ENCODE assay signal across 1 cellular context in the genomic region with DNA sequence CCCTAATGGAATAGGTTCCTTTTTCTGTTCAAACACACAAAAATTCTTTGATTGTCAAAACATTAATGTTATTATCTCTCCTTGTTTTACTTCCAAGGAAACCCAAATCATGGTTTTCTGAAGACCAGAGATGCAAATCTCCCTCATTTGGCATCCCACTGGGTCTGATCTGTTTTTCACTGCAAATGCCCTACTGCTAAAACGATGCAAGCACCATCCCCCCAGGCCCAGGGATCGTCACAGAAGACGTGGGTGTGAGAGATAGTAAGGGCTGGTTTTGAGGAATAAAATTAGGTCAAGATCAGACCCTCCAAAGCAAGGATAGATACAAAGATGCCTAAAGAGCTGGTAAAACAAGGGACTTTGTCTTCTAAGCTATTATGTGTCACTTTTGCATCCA.
TF ChIP-seq lines count a peak whose summit lies in the region.

No MANE protein-coding gene starts in this region.

TF ChIP-seq in H1, 55 proteins besides CTCF, POLR2A, EP300 and RAD21 (continued from another document):
- no peak for TF ChIP-seq CTBP2 (IDR thresholded peaks at IDR 0.05; ENCODE audit: borderline replicate concordance, insufficient read depth, insufficient read length, low read length)
- no peak for TF ChIP-seq ZNF274 (IDR thresholded peaks at IDR 0.05; ENCODE audit: borderline replicate concordance, extremely low read depth, low read length)
- TF ChIP-seq, protein P1, sequence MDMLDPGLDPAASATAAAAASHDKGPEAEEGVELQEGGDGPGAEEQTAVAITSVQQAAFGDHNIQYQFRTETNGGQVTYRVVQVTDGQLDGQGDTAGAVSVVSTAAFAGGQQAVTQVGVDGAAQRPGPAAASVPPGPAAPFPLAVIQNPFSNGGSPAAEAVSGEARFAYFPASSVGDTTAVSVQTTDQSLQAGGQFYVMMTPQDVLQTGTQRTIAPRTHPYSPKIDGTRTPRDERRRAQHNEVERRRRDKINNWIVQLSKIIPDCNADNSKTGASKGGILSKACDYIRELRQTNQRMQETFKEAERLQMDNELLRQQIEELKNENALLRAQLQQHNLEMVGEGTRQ (IDR thresholded peaks at IDR 0.05; ENCODE audit: low read length): no peak
- TF ChIP-seq SAP30 (IDR thresholded peaks at IDR 0.05; ENCODE audit: insufficient read depth, insufficient replicate concordance, low read length): no peak
- TF ChIP-seq SIX5 (IDR thresholded peaks at IDR 0.05; ENCODE audit: low read depth, low read length): no peak
TF ChIP-seq in H1: peak in this region for 0.
